8 cellular contexts compared by ENCODE assay signal in genomic region chr12:117190210-117190781, GRCh38. TPM values are rescaled to one million over a fixed set of nuclear protein-coding genes. Genes with fewer than 3 reads are reported as not detected.
A peak's percentile ranks its signal among the peaks of the same experiment; 100 is the strongest.
DNase-seq lines count a peak whose midpoint lies in the region; ATAC-seq, FAIRE-seq and TF ChIP-seq lines count a peak whose summit lies in the region.

Gene FBXO21, minus strand, starts transcription at chr12:117190470. Its CDS starts 14 bp downstream, at chr12:117190456.

- peaks cover 11% of the 10 kb centered on the region for H3K36me3 ChIP-seq in upper lobe of right lung

- DNase-seq in GM12892 (ENCODE audit: insufficient read length) (peak; percentile 94), NCI-H1436 (lab: John Stamatoyannopoulos, UW) (peak; percentile 92), amniotic epithelial cell (ENCODE audit: low read depth) (peak; percentile 65), left cardiac atrium (peak; percentile 92), progenitor cell of endocrine pancreas (ENCODE audit: low spot score, unreplicated experiment) (peak; percentile 91), upper lobe of right lung (peak; percentile 96)

- peaks cover 4% of the 10 kb centered on the region for H3K9me3 Mint-ChIP-seq in progenitor cell of endocrine pancreas (ENCODE audit: low read depth)

- intact Hi-C loops in T-helper 1 cell treated with Interleukin-12 subunit alpha and Interleukin-12 subunit beta and Interleukin-4 antibody, amounts not matched to agents 30 ng/mL and 1 ng/mL, for 36 hours (cut with micrococcal nuclease), result loop anchor here (1.0 to 5.0 kb wide), 6 partner anchors 35 to 1183 kb away; partner anchors contain the start of genes FBXW8, MED13L and RFC5
- intact Hi-C loops in left cardiac atrium (cut with DNase I), result no loop called here
- intact Hi-C loops in upper lobe of right lung (cut with DNase I), result no loop called here

- peaks cover 10% of the 10 kb centered on the region for H3K27me3 Mint-ChIP-seq in progenitor cell of endocrine pancreas

- H3K9me3 ChIP-seq in upper lobe of right lung, result no peaks in the 10 kb centered on the region

- ATAC-seq in HG02798 (IDR thresholded peaks at IDR 0.05; ENCODE audit: poor library complexity, unreplicated experiment) (peak; percentile 95), left cardiac atrium (peak; percentile 98 to 99), upper lobe of right lung (peak; percentile 99)

- no peak for TF ChIP-seq CTCF in progenitor cell of endocrine pancreas (IDR thresholded peaks at IDR 0.05; ENCODE audit: unreplicated experiment)
- TF ChIP-seq CTCF in upper lobe of right lung (IDR thresholded peaks at IDR 0.05), result no peak

- H3K27ac Mint-ChIP-seq in progenitor cell of endocrine pancreas, result peak within 1 kb of the TSS; percentile 90

- H3K4me1 Mint-ChIP-seq in progenitor cell of endocrine pancreas (ENCODE audit: low read depth), result peaks cover 18% of the 10 kb centered on the region

- no peaks in the 10 kb centered on the region for H3K27me3 ChIP-seq in upper lobe of right lung

- H3K36me3 Mint-ChIP-seq in progenitor cell of endocrine pancreas (ENCODE audit: insufficient read depth), result peaks cover 10% of the 10 kb centered on the region

- peak within 1 kb of the TSS; percentile 80 for H3K27ac ChIP-seq in upper lobe of right lung

- peak; percentile 96 for TF ChIP-seq POLR2A in GM12892 (IDR thresholded peaks at IDR 0.05; ENCODE audit: low read depth, low read length)

- peaks cover 11% of the 10 kb centered on the region for H3K4me1 ChIP-seq in upper lobe of right lung

- FAIRE-seq in GM12892 (lab: Jason Lieb, UNC), result peak; percentile 95

- H3K4me3 Mint-ChIP-seq in progenitor cell of endocrine pancreas (ENCODE audit: low read depth), result peak within 1 kb of the TSS; percentile 90

- peak within 1 kb of the TSS; percentile 83 for H3K4me3 ChIP-seq in upper lobe of right lung

RNA-seq across cellular contexts. Expression of gene FBXO21, which starts in this region (rescaled TPM):
- polyA plus RNA-seq in GM12892 (2012; ENCODE audit: missing spikeins), result 10.5 TPM
- total RNA-seq in T-helper 1 cell treated with Interleukin-12 subunit alpha and Interleukin-12 subunit beta and Interleukin-4 antibody, amounts not matched to agents 30 ng/mL and 1 ng/mL, for 36 hours, result 27.1 and 27.2 TPM in 2 replicates
- total RNA-seq in left cardiac atrium, result 10 to 100 TPM; 36.5 to 41.8 TPM
- 62.7 and 63.3 TPM in 2 replicates for total RNA-seq in progenitor cell of endocrine pancreas
- total RNA-seq in upper lobe of right lung, result 41.4 TPM

Comparison
In these comparisons a context has a peak if more than half of its experiments do, and no peak if none do; other contexts are left out.
1. Peak in every context shown above with its lines: DNase-seq, ATAC-seq, H3K4me3 ChIP-seq and H3K27ac ChIP-seq.